Comparison of ENCODE assay signal across 1 cellular context in the genomic region with DNA sequence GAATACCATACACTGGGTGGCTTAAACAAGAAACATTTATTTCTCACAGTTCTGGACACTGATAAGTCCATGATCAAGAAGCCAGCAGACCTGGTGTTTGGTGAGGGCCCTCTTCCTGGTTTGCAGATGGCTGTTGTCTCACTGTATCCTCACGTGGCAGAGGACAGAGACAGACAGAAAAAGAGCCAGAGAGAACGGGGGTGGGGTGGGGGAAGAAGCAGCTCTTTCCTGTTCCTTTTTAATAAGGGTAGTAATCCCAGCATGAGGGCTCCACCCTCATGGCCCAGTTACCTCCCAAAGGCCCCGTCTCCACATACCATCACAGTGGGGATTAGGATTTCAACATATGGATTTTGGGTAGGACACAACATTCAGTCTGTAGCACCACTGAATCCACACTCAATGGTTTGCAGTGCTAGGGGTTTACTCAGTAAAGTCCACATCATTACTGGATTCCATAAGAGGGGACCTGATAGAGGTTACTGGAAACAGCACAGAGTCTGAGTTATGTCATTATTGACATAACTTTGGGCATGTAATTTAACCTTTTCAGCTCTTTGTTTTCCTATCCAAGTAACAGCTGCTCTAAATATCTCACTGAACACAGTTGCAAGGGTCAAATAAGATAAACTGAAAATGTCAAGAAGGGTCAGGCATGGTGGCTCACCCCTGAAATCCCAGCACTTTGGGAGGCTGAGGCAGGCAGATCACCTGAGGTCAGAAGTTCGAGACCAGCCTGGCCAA.
TF ChIP-seq lines count a peak whose summit lies in the region.

No MANE protein-coding gene starts in this region.

TF ChIP-seq in endothelial cell of umbilical vein, 7 proteins besides CTCF, POLR2A, EP300 and RAD21 (continued from another document):
- no peak for TF ChIP-seq POLR2AphosphoS5 (IDR thresholded peaks at IDR 0.05; ENCODE audit: insufficient read depth, low read depth, low read length)
- TF ChIP-seq, protein P1, sequence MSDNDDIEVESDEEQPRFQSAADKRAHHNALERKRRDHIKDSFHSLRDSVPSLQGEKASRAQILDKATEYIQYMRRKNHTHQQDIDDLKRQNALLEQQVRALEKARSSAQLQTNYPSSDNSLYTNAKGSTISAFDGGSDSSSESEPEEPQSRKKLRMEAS (IDR thresholded peaks at IDR 0.05; ENCODE audit: insufficient read depth, insufficient read length), result no peak
